ENCODE assay signal across 11 cellular contexts in genomic region chr9:110069326-110070248, GRCh38.
DNase-seq lines count a peak whose midpoint lies in the region; ATAC-seq and TF ChIP-seq lines count a peak whose summit lies in the region.
"Had no signal": no experiment of that assay in that cellular context is flagged by ENCODE, and none has a peak within 500 bp of the region (broad histone marks: within the 10 kb centered on the region; RNA-seq: fewer than 3 reads in every experiment).

No MANE protein-coding gene starts in this region.

- no peak overlapping the region for H3K4me3 ChIP-seq in fibroblast of pulmonary artery (replicated peaks; ENCODE audit: low read depth, low read length)

- in situ Hi-C loops in Caki2 (cut with HindIII; ENCODE audit: low pct_unique_long_range_greater_than_20kb, low sequenced_read_pairs): no loop called here
- in situ Hi-C loops in GM13977 (cut with MboI; ENCODE audit: low pct_unique_long_range_greater_than_20kb, low sequenced_read_pairs, unreplicated experiment): loop anchor here (25.0 kb wide), 1 partner anchor 93 kb away; no protein-coding TSS in a partner anchor

- intact Hi-C loops in posterior vena cava (cut with DNase I): no loop called here

- DNase-seq in Caki2 (ENCODE audit: low read depth) (peak; percentile 84), fibroblast of pulmonary artery (ENCODE audit: low read depth) (peak; percentile 93), posterior vena cava (ENCODE audit: low spot score) (peak; percentile 88), NCI-H1105 (lab: John Stamatoyannopoulos, UW) (no peak), cerebellar nuclear complex (lab: John Stamatoyannopoulos, UW) (no peak), NCI-H345 (lab: John Stamatoyannopoulos, UW) (no peak), GM13977 (ENCODE audit: low spot score) (no peak)
- DNase-seq: activated gamma-delta T cell treated with Interleukin-2 at 50 U/mL for 16 hours, NCI-H82 had no signal

- TF ChIP-seq CTCF in fibroblast of pulmonary artery (IDR thresholded peaks at IDR 0.05; ENCODE audit: low read length, missing control alignments): no peak
- no peak for TF ChIP-seq CTCF in GM13977 (IDR thresholded peaks at IDR 0.05; ENCODE audit: extremely low read depth, insufficient read depth, missing control alignments)

- peak; percentile 79 for ATAC-seq in SK-N-SH treated with all-trans-retinoic acid at 6 μM for 48 hours
- ATAC-seq: left colon had no signal

TF ChIP-seq in SK-N-SH treated with all-trans-retinoic acid at 6 μM for 48 hours, 23 proteins besides CTCF, POLR2A, EP300 and RAD21:
- no peak for TF ChIP-seq TSHZ2 (CRISPR knock-in tag; IDR thresholded peaks at IDR 0.05)
- TF ChIP-seq BACH2 (CRISPR knock-in tag; IDR thresholded peaks at IDR 0.05; ENCODE audit: borderline replicate concordance): no peak
- no peak for TF ChIP-seq PATZ1 (CRISPR knock-in tag; IDR thresholded peaks at IDR 0.05; ENCODE audit: borderline replicate concordance)
- TF ChIP-seq ESRRG (CRISPR knock-in tag; IDR thresholded peaks at IDR 0.05): no peak
- TF ChIP-seq CSRNP3 (CRISPR knock-in tag; IDR thresholded peaks at IDR 0.05): no peak
- TF ChIP-seq CSDC2 (CRISPR knock-in tag; IDR thresholded peaks at IDR 0.05): no peak
- no peak for TF ChIP-seq SNAI2 (CRISPR knock-in tag; IDR thresholded peaks at IDR 0.05)
- no peak for TF ChIP-seq PPARA (CRISPR knock-in tag; IDR thresholded peaks at IDR 0.05; ENCODE audit: borderline replicate concordance)
- no peak for TF ChIP-seq ZFP30 (CRISPR knock-in tag; IDR thresholded peaks at IDR 0.05)
- no peak for TF ChIP-seq TCF4 (CRISPR knock-in tag; IDR thresholded peaks at IDR 0.05; ENCODE audit: borderline replicate concordance)
- no peak for TF ChIP-seq POU6F1 (CRISPR knock-in tag; IDR thresholded peaks at IDR 0.05; ENCODE audit: borderline replicate concordance, low read depth)
- no peak for TF ChIP-seq RARB (CRISPR knock-in tag; IDR thresholded peaks at IDR 0.05)
- no peak for TF ChIP-seq GLIS3 (CRISPR knock-in tag; IDR thresholded peaks at IDR 0.05)
- TF ChIP-seq ZNF565 (CRISPR knock-in tag; conservative IDR thresholded peaks at IDR 0.05; ENCODE audit: low read depth): no peak
- no peak for TF ChIP-seq ZNF8 (CRISPR knock-in tag; IDR thresholded peaks at IDR 0.05)
- TF ChIP-seq ZFP3 (CRISPR knock-in tag; IDR thresholded peaks at IDR 0.05): no peak; the same call in 1 of the 2 replicates

Comparison
In these comparisons a context has a peak if more than half of its experiments do, and no peak if none do; other contexts are left out.
1. DNase-seq: peak in Caki2 (single experiment), fibroblast of pulmonary artery (single experiment) and posterior vena cava (single experiment); none in NCI-H1105 (single experiment), cerebellar nuclear complex (0 of 2), NCI-H345 (single experiment) and GM13977 (single experiment).